ENCODE assay signal across 9 cellular contexts in genomic region chr10:68074404-68074774, GRCh38. TPM values are rescaled to one million over a fixed set of nuclear protein-coding genes. Genes with fewer than 3 reads are reported as not detected.
DNase-seq lines count a peak whose midpoint lies in the region; ATAC-seq, FAIRE-seq and TF ChIP-seq lines count a peak whose summit lies in the region.
"Had no signal": no experiment of that assay in that cellular context is flagged by ENCODE, and none has a peak within 500 bp of the region (broad histone marks: within the 10 kb centered on the region; RNA-seq: fewer than 3 reads in every experiment).

No MANE protein-coding gene starts in this region.

- TF ChIP-seq RAD21 in HepG2 (CRISPR knock-in tag; IDR thresholded peaks at IDR 0.05), result no peak

- TF ChIP-seq EP300 in HepG2 (IDR thresholded peaks at IDR 0.05; ENCODE audit: low read depth in 2 of 2, low read length in 2 of 2) (no peak), HepG2 (CRISPR knock-in tag; IDR thresholded peaks at IDR 0.05; ENCODE audit: borderline replicate concordance) (no peak)

- in situ Hi-C loops in HepG2 (cut with HindIII; ENCODE audit: extremely low pct_ligation_motif_present, low pct_unique_long_range_greater_than_20kb), result no loop called here

- no peak for ATAC-seq in HepG2

- H3K27ac ChIP-seq in astrocyte (ENCODE audit: low read depth, low read length) (peak overlapping the region; percentile 93), HepG2 (ENCODE audit: extremely low read length, insufficient read depth, low read length) (peak overlapping the region; percentile 96), tibial artery (peak overlapping the region; percentile 94 to 99)

- TF ChIP-seq POLR2A in HepG2 (IDR thresholded peaks at IDR 0.05; ENCODE audit: insufficient read depth in 1 of 2, low read depth in 2 of 2, low read length in 2 of 2), result no peak

- peak overlapping the region; percentile 95 for H3K9ac ChIP-seq in astrocyte (ENCODE audit: low read length)
- peak overlapping the region; percentile 92 for H3K9ac ChIP-seq in HepG2 (ENCODE audit: insufficient read depth, low read depth, low read length)

- intact Hi-C loops in HepG2 (cut with micrococcal nuclease; ENCODE audit: unreplicated experiment), result loop anchor here (1.0 to 10.0 kb wide), 3 partner anchors 50 to 220 kb away; no protein-coding TSS in a partner anchor
- intact Hi-C loops in tibial artery (cut with DNase I; ENCODE audit: low total_unique reads), result loop anchor here (10.0 kb wide), 2 partner anchors 190 to 260 kb away; partner anchors contain the start of genes HNRNPH3, PBLD and SIRT1

- H4K20me1 ChIP-seq in astrocyte (ENCODE audit: insufficient read depth, low read length) (peaks cover 38% of the 10 kb centered on the region), HepG2 (ENCODE audit: insufficient read depth, low read length) (no peaks in the 10 kb centered on the region; the same call in 1 of the 2 replicates)

- peaks cover 14% of the 10 kb centered on the region for H3K4me1 Mint-ChIP-seq in astrocyte (ENCODE audit: low read depth, unreplicated experiment)

- FAIRE-seq in astrocyte (lab: Jason Lieb, UNC), result no peak
- no peak for FAIRE-seq in HepG2 (lab: Jason Lieb, UNC)

- H3K4me3 ChIP-seq in astrocyte (ENCODE audit: insufficient read depth, low read depth, low read length), result peak overlapping the region; percentile 94
- peak overlapping the region; percentile 91 to 99 (median 94) for H3K4me3 ChIP-seq in HepG2 (replicated peaks in 1 of 3; ENCODE audit: insufficient read depth in 1 of 3, low read depth in 2 of 3, low read length in 3 of 3)
- H3K4me3 ChIP-seq in tibial artery, result peak overlapping the region; percentile 72 to 99

- peak overlapping the region; percentile 98 for H3K4me3 Mint-ChIP-seq in astrocyte (ENCODE audit: unreplicated experiment)

- H3K9me3 ChIP-seq in astrocyte (ENCODE audit: insufficient read depth, low read depth, low read length), result no peaks in the 10 kb centered on the region
- no peaks in the 10 kb centered on the region for H3K9me3 ChIP-seq in HepG2 (ENCODE audit: low read length)
- no peaks in the 10 kb centered on the region for H3K9me3 ChIP-seq in tibial artery

- H3K4me1 ChIP-seq in astrocyte (ENCODE audit: insufficient read depth, low read length), result peaks cover 5% of the 10 kb centered on the region
- peaks cover 37% of the 10 kb centered on the region for H3K4me1 ChIP-seq in HepG2 (ENCODE audit: insufficient read depth, low read length)
- peaks cover 0 to 47% (median 15%) of the 10 kb centered on the region in 4 donors for H3K4me1 ChIP-seq in tibial artery

- CTCF ChIA-PET in HepG2 (lab: Yijun Ruan, JAX; ENCODE audit: low intra/inter-chr PET ratio, low total read pairs), result no interaction called here

- H3K9me3 Mint-ChIP-seq in astrocyte (ENCODE audit: unreplicated experiment), result no peaks in the 10 kb centered on the region

- H3K4me2 ChIP-seq in astrocyte (ENCODE audit: low read length) (peak overlapping the region; percentile 89), HepG2 (ENCODE audit: low read depth, low read length) (peak overlapping the region; percentile 67)

- H2AFZ ChIP-seq in astrocyte (ENCODE audit: low read depth, low read length) (peak overlapping the region; percentile 62), HepG2 (ENCODE audit: low read length) (no peak overlapping the region)

- H3K27me3 ChIP-seq in astrocyte (ENCODE audit: insufficient read depth, low read length) (no peaks in the 10 kb centered on the region), HepG2 (ENCODE audit: control insufficient read depth in 1 of 2, insufficient read depth in 2 of 2, low read length in 2 of 2) (no peaks in the 10 kb centered on the region), tibial artery (no peaks in the 10 kb centered on the region)

- BruUV-seq in HepG2 (replicated peaks; lab: Mats Ljungman, UMichigan), result no TSS peak

- peak; percentile 49 for DNase-seq in Ammon's horn (ENCODE audit: low spot score)
- DNase-seq in HT-29 (ENCODE audit: low spot score), result peak; percentile 56
- no peak for DNase-seq in astrocyte (ENCODE audit: low read depth)
- no peak for DNase-seq in HepG2 (ENCODE audit: low spot score)
- DNase-seq in tibial artery, result no peak
- no peak for DNase-seq in DMS114 treated with DMSO at 0.1 percent for 48 hours (lab: John Stamatoyannopoulos, UW; ENCODE audit: unreplicated experiment)
- DNase-seq in central memory CD4-positive, alpha-beta T cell, result no peak
- DNase-seq in A172 (ENCODE audit: low spot score), result no peak

- POLR2A ChIA-PET in HepG2 (lab: Yijun Ruan, JAX), result no interaction called here

- H3K27ac Mint-ChIP-seq in astrocyte (ENCODE audit: unreplicated experiment), result peak overlapping the region; percentile 44

- H3K36me3 Mint-ChIP-seq in astrocyte (ENCODE audit: low read depth, unreplicated experiment), result no peaks in the 10 kb centered on the region

- no peaks in the 10 kb centered on the region for H3K27me3 Mint-ChIP-seq in astrocyte (ENCODE audit: low read depth, unreplicated experiment)

- H3K79me2 ChIP-seq in astrocyte (ENCODE audit: insufficient read depth, low read length), result peaks cover 56% of the 10 kb centered on the region
- H3K79me2 ChIP-seq in HepG2 (ENCODE audit: insufficient read depth, low read length), result peaks cover 41% of the 10 kb centered on the region

- under 1% methylated on average over 8 of the region's 20 CpGs for WGBS in HepG2 (ENCODE audit: low lambda C conversion rate)

- H3K36me3 ChIP-seq in astrocyte (ENCODE audit: insufficient read depth, low read length) (peaks cover 2% of the 10 kb centered on the region), HepG2 (replicated peaks in 1 of 2; ENCODE audit: control insufficient read depth in 1 of 2, insufficient read depth in 2 of 2, low read length in 2 of 2) (peaks cover 0 to 12% of the 10 kb centered on the region in 2 experiments; a peak in 1 of 5 replicates), tibial artery (peaks cover 0 to 11% (median 0%) of the 10 kb centered on the region in 3 donors)

- no peak for TF ChIP-seq CTCF in astrocyte (IDR thresholded peaks at IDR 0.05; ENCODE audit: insufficient read depth, low read depth, low read length)
- no peak for TF ChIP-seq CTCF in HepG2 (CRISPR knock-in tag; IDR thresholded peaks at IDR 0.05)
- TF ChIP-seq CTCF in tibial artery (IDR thresholded peaks at IDR 0.05), result no peak

RNA-seq across cellular contexts. Expression of gene HERC4, which starts 0.7 kb away (rescaled TPM):
- 15.8 and 19.4 TPM in 2 replicates for total RNA-seq in HT-29 (2014; rRNA removed; shearing (Covaris generic))
- 48.2 and 56.9 TPM in 2 replicates for total RNA-seq in astrocyte
- 20.0 and 20.2 TPM in 2 replicates for total RNA-seq in HepG2 (2016; rRNA removed; fragmentation: Illumina TruSeq; extraction: Trizol)
- 13.3 and 16.7 TPM in 2 replicates for total RNA-seq in HepG2 (2016; cell fraction: cytosol; rRNA removed; fragmentation: Illumina TruSeq; extraction: Trizol; ENCODE audit: low read depth)
- total RNA-seq in HepG2 (2016; cell fraction: insoluble cytoplasmic fraction; rRNA removed; fragmentation: Illumina TruSeq; extraction: Trizol), result 19.5 and 21.2 TPM in 2 replicates
- total RNA-seq in HepG2 (2016; cell fraction: membrane; rRNA removed; fragmentation: Illumina TruSeq; extraction: Trizol), result 12.0 and 14.9 TPM in 2 replicates
- 40.9 and 41.7 TPM in 2 replicates for total RNA-seq in HepG2 (2016; cell fraction: nucleus; rRNA removed; fragmentation: Illumina TruSeq; extraction: Trizol)
- 9.8 and 10.1 TPM in 2 replicates for polyA plus RNA-seq in HepG2 (2011; rRNA removed)
- 2.5 and 4.7 TPM in 2 replicates for polyA plus RNA-seq in HepG2 (2011; cell fraction: cytosol; rRNA removed)
- polyA plus RNA-seq in HepG2 (2011; cell fraction: nucleus; rRNA removed), result 12.8 and 18.8 TPM in 2 replicates
- 15.3 and 17.7 TPM in 2 replicates for polyA plus RNA-seq in HepG2 (2012)
- polyA plus RNA-seq in HepG2 (2016; cell fraction: cytosol; fragmentation: Illumina TruSeq; extraction: Trizol; ENCODE audit: low read depth), result 1.1 and 1.4 TPM in 2 replicates
- 14.6 and 14.9 TPM in 2 replicates for polyA plus RNA-seq in HepG2 (2016; cell fraction: insoluble cytoplasmic fraction; fragmentation: Illumina TruSeq; extraction: Trizol; ENCODE audit: low read depth)
- polyA plus RNA-seq in HepG2 (2016; cell fraction: membrane; fragmentation: Illumina TruSeq; extraction: Trizol; ENCODE audit: low read depth), result 1.9 and 2.3 TPM in 2 replicates
- 30.2 and 36.2 TPM in 2 replicates for polyA plus RNA-seq in HepG2 (2016; cell fraction: nucleus; fragmentation: Illumina TruSeq; extraction: Trizol; ENCODE audit: insufficient read depth, low read depth)
- polyA minus RNA-seq in HepG2 (2011; rRNA and poly(A)+ RNA removed; ENCODE audit: low replicate concordance), result 6.1 and 29.6 TPM in 2 replicates
- polyA minus RNA-seq in HepG2 (2011; cell fraction: cytosol; rRNA and poly(A)+ RNA removed), result 10.3 and 11.3 TPM in 2 replicates
- polyA minus RNA-seq in HepG2 (2011; cell fraction: nucleus; rRNA and poly(A)+ RNA removed), result 79.1 and 80.8 TPM in 2 replicates
- 65.3 and 76.7 TPM in 2 replicates for total RNA-seq in A172 (2014; rRNA removed; shearing (Covaris generic))

RNA-seq across cellular contexts. Expression of gene MYPN, which starts 34.9 kb away (rescaled TPM):
- not detected in 2 replicates for total RNA-seq in HT-29 (2014; rRNA removed; shearing (Covaris generic))
- total RNA-seq in astrocyte (0.11 and 0.14 TPM in 2 replicates), HepG2 (2016; rRNA removed; fragmentation: Illumina TruSeq; extraction: Trizol) (not detected in 2 replicates)
- not detected in 2 replicates for total RNA-seq in HepG2 (2016; cell fraction: cytosol; rRNA removed; fragmentation: Illumina TruSeq; extraction: Trizol; ENCODE audit: low read depth)
- total RNA-seq in HepG2 (2016; cell fraction: insoluble cytoplasmic fraction; rRNA removed; fragmentation: Illumina TruSeq; extraction: Trizol), result 0.04 TPM in 1 of 2 replicates, not detected in the other
- total RNA-seq in HepG2 (2016; cell fraction: membrane; rRNA removed; fragmentation: Illumina TruSeq; extraction: Trizol), result not detected in 2 replicates
- not detected in 2 replicates for total RNA-seq in HepG2 (2016; cell fraction: nucleus; rRNA removed; fragmentation: Illumina TruSeq; extraction: Trizol)
- polyA plus RNA-seq in HepG2 (2011; rRNA removed), result 0.01 TPM in 1 of 2 replicates, not detected in the other
- polyA plus RNA-seq in HepG2 (2011; cell fraction: cytosol; rRNA removed), result 0.01 TPM in 1 of 2 replicates, not detected in the other
- polyA plus RNA-seq in HepG2 (2011; cell fraction: nucleus; rRNA removed), result not detected in 2 replicates
- polyA plus RNA-seq in HepG2 (2012), result not detected in 2 replicates
- not detected in 2 replicates for polyA plus RNA-seq in HepG2 (2016; cell fraction: cytosol; fragmentation: Illumina TruSeq; extraction: Trizol; ENCODE audit: low read depth)
- polyA plus RNA-seq in HepG2 (2016; cell fraction: insoluble cytoplasmic fraction; fragmentation: Illumina TruSeq; extraction: Trizol; ENCODE audit: low read depth), result not detected in 2 replicates
- not detected in 2 replicates for polyA plus RNA-seq in HepG2 (2016; cell fraction: membrane; fragmentation: Illumina TruSeq; extraction: Trizol; ENCODE audit: low read depth)
- polyA plus RNA-seq in HepG2 (2016; cell fraction: nucleus; fragmentation: Illumina TruSeq; extraction: Trizol; ENCODE audit: insufficient read depth, low read depth), result not detected in 2 replicates
- 77.2 TPM in 1 of 2 replicates, not detected in the other for polyA minus RNA-seq in HepG2 (2011; rRNA and poly(A)+ RNA removed; ENCODE audit: low replicate concordance)
- polyA minus RNA-seq in HepG2 (2011; cell fraction: cytosol; rRNA and poly(A)+ RNA removed), result 0.18 and 0.20 TPM in 2 replicates
- polyA minus RNA-seq in HepG2 (2011; cell fraction: nucleus; rRNA and poly(A)+ RNA removed), result 0.12 and 0.26 TPM in 2 replicates
- total RNA-seq in A172 (2014; rRNA removed; shearing (Covaris generic)), result 0.96 and 1.5 TPM in 2 replicates
- total RNA-seq: lung microvascular endothelial cell had no signal

Comparison
In these comparisons a context has a peak if more than half of its experiments do, and no peak if none do; other contexts are left out.
1. DNase-seq: peak in Ammon's horn (single experiment) and HT-29 (single experiment); none in astrocyte (single experiment), HepG2 (single experiment), tibial artery (0 of 2), DMS114 treated with DMSO at 0.1 percent for 48 hours (single experiment), central memory CD4-positive, alpha-beta T cell (single experiment) and A172 (single experiment).
2. Peak in every context shown above with its lines, with median percentiles within 50 percentile points of each other: H3K27ac ChIP-seq and H3K4me3 ChIP-seq.